ENCODE assay signal across 18 cellular contexts in the genomic region with DNA sequence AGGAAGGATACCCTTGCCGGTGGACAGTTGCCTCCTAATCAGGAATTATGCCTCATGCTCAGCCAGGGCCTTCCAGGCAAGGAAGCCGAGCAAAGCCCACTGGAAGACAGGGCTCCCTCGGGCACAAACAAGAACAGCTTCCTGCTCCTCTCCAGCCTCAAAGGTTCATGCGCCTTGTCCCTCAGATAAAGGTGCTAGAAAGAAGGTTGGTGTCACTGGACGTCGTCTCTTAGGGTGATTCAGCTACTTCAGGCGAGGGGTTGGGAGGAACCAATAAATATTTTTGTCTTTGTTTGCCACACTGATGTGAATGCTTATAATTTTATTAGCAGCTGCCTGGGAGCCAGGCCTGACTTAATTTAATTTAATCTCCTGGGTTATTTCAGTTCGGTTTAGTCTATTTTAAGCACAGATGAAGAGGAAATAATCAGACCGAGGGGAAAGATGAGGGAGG.
"Had no signal": no experiment of that assay in that cellular context is flagged by ENCODE, and none has a peak within 500 bp of the region (broad histone marks: within the 10 kb centered on the region; RNA-seq: fewer than 3 reads in every experiment).

No MANE protein-coding gene starts in this region.

- H3K27me3 ChIP-seq: colonic mucosa, esophagus muscularis mucosa, upper lobe of right lung had no signal

- DNase-seq: activated B cell treated with CpG ODN at 0.5 μM for 24 hours; activated CD4-positive, alpha-beta T cell treated with anti-CD3 and anti-CD28 coated beads, Interleukin-2, amount 50 U/mL, for 1 hour; activated effector memory CD4-positive, alpha-beta T cell treated with Interleukin-2 at 50 U/mL for 16 hours; activated naive CD4-positive, alpha-beta T cell treated with anti-CD3 and anti-CD28 coated beads, Interleukin-2, amount 50 U/mL, for 16 hours; activated T-cell treated with anti-CD3 and anti-CD28 coated beads for 4 hours; amniotic stem cell; central memory CD4-positive, alpha-beta T cell; colonic mucosa; hippocampal formation; kidney; left ventricle myocardium inferior; mucosa of descending colon; nucleus accumbens; right cardiac atrium; stimulated activated naive CD8-positive, alpha-beta T cell treated with anti-CD3 and anti-CD28 coated beads, Interleukin-15, amount 100 ng/mL, for 72 hours; upper lobe of right lung had no signal

- H3K4me3 ChIP-seq: colonic mucosa, esophagus muscularis mucosa, left ventricle myocardium inferior, mucosa of descending colon, upper lobe of right lung had no signal

- H3K36me3 ChIP-seq: colonic mucosa, esophagus muscularis mucosa, left ventricle myocardium inferior, upper lobe of right lung had no signal

- H3K9me3 ChIP-seq: colonic mucosa, esophagus muscularis mucosa, mucosa of descending colon, upper lobe of right lung had no signal

- ATAC-seq: mucosa of descending colon; natural killer cell treated with Interleukin-12 subunit alpha and Interleukin-12 subunit beta and Interleukin-15 and Interleukin-18, amount 100 ng/mL, for 72 hours; right cardiac atrium; stimulated activated naive CD8-positive, alpha-beta T cell treated with anti-CD3 and anti-CD28 coated beads, Interleukin-15, amount 100 ng/mL, for 72 hours; upper lobe of right lung had no signal

- H3K27ac ChIP-seq: colonic mucosa, esophagus muscularis mucosa, left ventricle myocardium inferior, upper lobe of right lung had no signal

- H3K4me1 ChIP-seq: colonic mucosa, upper lobe of right lung had no signal
